ENCODE assay signal across 14 cellular contexts in the genomic region with DNA sequence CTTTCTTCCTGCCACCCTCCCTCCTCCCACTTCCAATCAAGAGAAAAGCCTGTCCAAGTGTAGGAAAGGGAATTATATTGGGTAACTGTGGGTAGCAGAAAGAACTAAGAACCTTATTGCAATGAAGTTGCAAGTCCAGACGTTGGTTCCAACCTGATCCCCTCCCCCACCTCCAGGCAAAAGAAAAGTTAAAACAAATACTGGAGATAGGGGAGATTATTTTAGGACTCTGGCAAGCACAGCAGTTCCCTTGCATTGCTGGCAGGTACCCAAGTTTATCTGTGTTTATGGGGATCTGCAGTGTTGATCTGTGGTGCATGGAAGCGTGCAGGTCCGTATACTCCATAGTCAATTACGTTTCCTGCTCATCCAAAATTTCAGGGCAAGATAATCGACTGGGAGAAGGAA.
DNase-seq lines count a peak whose midpoint lies in the region; ATAC-seq, FAIRE-seq and TF ChIP-seq lines count a peak whose summit lies in the region.
"Had no signal": no experiment of that assay in that cellular context is flagged by ENCODE, and none has a peak within 500 bp of the region (broad histone marks: within the 10 kb centered on the region; RNA-seq: fewer than 3 reads in every experiment).

No MANE protein-coding gene starts in this region.

- intact Hi-C loops in activated B cell treated with CpG ODN at 0.5 μM for 24 hours (cut with micrococcal nuclease) = loop anchor here (2.0 kb wide), 1 partner anchor 15 kb away; no protein-coding TSS in a partner anchor
- intact Hi-C loops in HepG2 (cut with micrococcal nuclease; ENCODE audit: unreplicated experiment) = no loop called here
- intact Hi-C loops in transverse colon (cut with DNase I; ENCODE audit: low total_unique reads) = loop anchor here (5.0 kb wide), 1 partner anchor 171 kb away; no protein-coding TSS in a partner anchor

- TF ChIP-seq CTCF in SK-N-SH (IDR thresholded peaks at IDR 0.05) = no peak
- no peak for TF ChIP-seq CTCF in activated B cell treated with CpG ODN at 0.5 μM for 24 hours (IDR thresholded peaks at IDR 0.05)
- TF ChIP-seq CTCF in HepG2 (CRISPR knock-in tag; IDR thresholded peaks at IDR 0.05) = no peak
- no peak for TF ChIP-seq CTCF in transverse colon (IDR thresholded peaks at IDR 0.05)

- in situ Hi-C loops in HepG2 (cut with HindIII; ENCODE audit: extremely low pct_ligation_motif_present, low pct_unique_long_range_greater_than_20kb) (no loop called here), transverse colon (cut with MboI; ENCODE audit: low pct_ligation_motif_present in 1 of 4, low pct_unique_long_range_greater_than_20kb in 1 of 4, low sequenced_read_pairs in 3 of 4) (no loop called here)

- TF ChIP-seq POLR2A in HepG2 (IDR thresholded peaks at IDR 0.05; ENCODE audit: insufficient read depth in 1 of 2, low read depth in 2 of 2, low read length in 2 of 2) (no peak), transverse colon (IDR thresholded peaks at IDR 0.05) (no peak)

- DNase-seq in SK-N-SH (peak; percentile 62), activated B cell treated with CpG ODN at 0.5 μM for 24 hours (no peak), HepG2 (ENCODE audit: low spot score) (no peak), transverse colon (peak; percentile 45)
- no peak for DNase-seq in T-helper 2 cell treated with Interferon-gamma antibody and Interleukin-4, amounts not matched to agents 5 μg/mL and 100 μg/mL, for 36 hours (ENCODE audit: low spot score)
- DNase-seq: ACHN; activated T-cell treated with anti-CD3 and anti-CD28 coated beads, Interleukin-2, amount 50 U/mL, for 72 hours; EL; NCI-H226 had no signal

- no peaks in the 10 kb centered on the region for H3K27me3 Mint-ChIP-seq in activated B cell treated with CpG ODN at 0.5 μM for 24 hours
- peaks cover 8% of the 10 kb centered on the region for H3K27me3 Mint-ChIP-seq in T-helper 2 cell treated with Interferon-gamma antibody and Interleukin-4, amounts not matched to agents 5 μg/mL and 100 μg/mL, for 36 hours (ENCODE audit: low read depth)

- H3K9me3 ChIP-seq in SK-N-SH (no peaks in the 10 kb centered on the region), HepG2 (ENCODE audit: low read length) (no peaks in the 10 kb centered on the region), transverse colon (no peaks in the 10 kb centered on the region)
- H3K9me3 ChIP-seq: uterus had no signal

- H3K36me3 Mint-ChIP-seq in activated B cell treated with CpG ODN at 0.5 μM for 24 hours (ENCODE audit: low read depth) = no peaks in the 10 kb centered on the region
- H3K36me3 Mint-ChIP-seq in T-helper 2 cell treated with Interferon-gamma antibody and Interleukin-4, amounts not matched to agents 5 μg/mL and 100 μg/mL, for 36 hours (ENCODE audit: low read depth) = no peaks in the 10 kb centered on the region

- H3K4me3 ChIP-seq in SK-N-SH (ENCODE audit: low read depth in 2 of 2, low read length in 1 of 2) (no peak overlapping the region), HepG2 (replicated peaks in 1 of 3; ENCODE audit: insufficient read depth in 1 of 3, low read depth in 2 of 3, low read length in 3 of 3) (no peak overlapping the region), transverse colon (no peak overlapping the region)
- H3K4me3 ChIP-seq: skin epidermis, uterus had no signal

- H3K27ac Mint-ChIP-seq in activated B cell treated with CpG ODN at 0.5 μM for 24 hours = peak overlapping the region; percentile 48
- H3K27ac Mint-ChIP-seq in T-helper 2 cell treated with Interferon-gamma antibody and Interleukin-4, amounts not matched to agents 5 μg/mL and 100 μg/mL, for 36 hours = no peak overlapping the region
- H3K27ac Mint-ChIP-seq: activated T-cell treated with anti-CD3 and anti-CD28 coated beads, Interleukin-2, amount 50 U/mL, for 72 hours had no signal

- H3K79me2 ChIP-seq in SK-N-SH (ENCODE audit: insufficient read depth) (no peaks in the 10 kb centered on the region), HepG2 (ENCODE audit: insufficient read depth, low read length) (no peaks in the 10 kb centered on the region)

- TF ChIP-seq RAD21 in SK-N-SH (IDR thresholded peaks at IDR 0.05; ENCODE audit: low read length) (peak; percentile 37; the same call in 1 of the 2 replicates), HepG2 (CRISPR knock-in tag; IDR thresholded peaks at IDR 0.05) (no peak)

- H3F3A ChIP-seq in SK-N-SH (replicated peaks; ENCODE audit: insufficient read depth) = no peaks in the 10 kb centered on the region

- H3K27me3 ChIP-seq in SK-N-SH (ENCODE audit: insufficient read depth) (no peaks in the 10 kb centered on the region), HepG2 (ENCODE audit: control insufficient read depth in 1 of 2, insufficient read depth in 2 of 2, low read length in 2 of 2) (no peaks in the 10 kb centered on the region), transverse colon (no peaks in the 10 kb centered on the region)
- H3K27me3 ChIP-seq: uterus had no signal

- H3K4me2 ChIP-seq in SK-N-SH = no peak overlapping the region
- no peak overlapping the region for H3K4me2 ChIP-seq in HepG2 (ENCODE audit: low read depth, low read length)

- H3K9ac ChIP-seq in SK-N-SH = no peak overlapping the region
- H3K9ac ChIP-seq in HepG2 (ENCODE audit: insufficient read depth, low read depth, low read length) = no peak overlapping the region

- no peaks in the 10 kb centered on the region for H3K9me2 ChIP-seq in SK-N-SH

- no peak for FAIRE-seq in HepG2 (lab: Jason Lieb, UNC)

- POLR2A ChIA-PET in SK-N-SH (lab: Yijun Ruan, JAX) (no interaction called here), activated B cell treated with CpG ODN at 0.5 μM for 24 hours (lab: Charles Lee) (no interaction called here), HepG2 (lab: Yijun Ruan, JAX) (no interaction called here)

- peaks cover 78% of the 10 kb centered on the region for H3K4me1 Mint-ChIP-seq in activated B cell treated with CpG ODN at 0.5 μM for 24 hours
- H3K4me1 Mint-ChIP-seq in T-helper 2 cell treated with Interferon-gamma antibody and Interleukin-4, amounts not matched to agents 5 μg/mL and 100 μg/mL, for 36 hours (ENCODE audit: low read depth) = peaks cover 7% of the 10 kb centered on the region

- H3K27ac ChIP-seq in SK-N-SH (ENCODE audit: low read depth in 2 of 2, low read length in 1 of 2) = peak overlapping the region in 1 of 2 experiments; percentile 41; a peak in 2 of 4 replicates
- H3K27ac ChIP-seq in HepG2 (ENCODE audit: extremely low read length, insufficient read depth, low read length) = no peak overlapping the region
- peak overlapping the region in 2 of 4 donors; percentile 12 to 27 for H3K27ac ChIP-seq in transverse colon
- H3K27ac ChIP-seq: uterus had no signal

- H4K20me1 ChIP-seq in SK-N-SH (ENCODE audit: insufficient read depth) (no peaks in the 10 kb centered on the region), HepG2 (ENCODE audit: insufficient read depth, low read length) (no peaks in the 10 kb centered on the region)

- no peaks in the 10 kb centered on the region for H3K36me3 ChIP-seq in SK-N-SH (replicated peaks in 1 of 2; ENCODE audit: control insufficient read depth in 1 of 2, insufficient read depth in 2 of 2, low read length in 1 of 2)
- H3K36me3 ChIP-seq in HepG2 (replicated peaks in 1 of 2; ENCODE audit: control insufficient read depth in 1 of 2, insufficient read depth in 2 of 2, low read length in 2 of 2) = no peaks in the 10 kb centered on the region
- H3K36me3 ChIP-seq in transverse colon = no peaks in the 10 kb centered on the region
- H3K36me3 ChIP-seq: uterus had no signal

- BruUV-seq in HepG2 (replicated peaks; lab: Mats Ljungman, UMichigan) = no TSS peak

- TF ChIP-seq EP300 in SK-N-SH (IDR thresholded peaks at IDR 0.05; ENCODE audit: borderline replicate concordance in 1 of 2, low read depth in 1 of 2, low read length in 1 of 2) (peak in 1 of 2 experiments; percentile 89; a peak in 2 of 4 replicates), HepG2 (IDR thresholded peaks at IDR 0.05; ENCODE audit: low read depth in 2 of 2, low read length in 2 of 2) (no peak), HepG2 (CRISPR knock-in tag; IDR thresholded peaks at IDR 0.05; ENCODE audit: borderline replicate concordance) (no peak), transverse colon (IDR thresholded peaks at IDR 0.05; ENCODE audit: low read depth) (no peak)

- no peaks in the 10 kb centered on the region for H3K9me3 Mint-ChIP-seq in activated B cell treated with CpG ODN at 0.5 μM for 24 hours
- no peaks in the 10 kb centered on the region for H3K9me3 Mint-ChIP-seq in T-helper 2 cell treated with Interferon-gamma antibody and Interleukin-4, amounts not matched to agents 5 μg/mL and 100 μg/mL, for 36 hours
- H3K9me3 Mint-ChIP-seq: activated T-cell treated with anti-CD3 and anti-CD28 coated beads, Interleukin-2, amount 50 U/mL, for 72 hours had no signal

- H3K4me3 Mint-ChIP-seq in activated B cell treated with CpG ODN at 0.5 μM for 24 hours = no peak overlapping the region
- no peak overlapping the region for H3K4me3 Mint-ChIP-seq in T-helper 2 cell treated with Interferon-gamma antibody and Interleukin-4, amounts not matched to agents 5 μg/mL and 100 μg/mL, for 36 hours
- H3K4me3 Mint-ChIP-seq: activated T-cell treated with anti-CD3 and anti-CD28 coated beads, Interleukin-2, amount 50 U/mL, for 72 hours had no signal

- H2AFZ ChIP-seq in SK-N-SH (ENCODE audit: low read depth) (no peak overlapping the region), HepG2 (ENCODE audit: low read length) (no peak overlapping the region)

- H3K4me1 ChIP-seq in SK-N-SH (ENCODE audit: control insufficient read depth in 1 of 2, insufficient read depth in 2 of 2, low read depth in 1 of 2, low read length in 1 of 2) (peaks cover 0 to 68% of the 10 kb centered on the region in 2 experiments; a peak in 2 of 4 replicates), HepG2 (ENCODE audit: insufficient read depth, low read length) (no peaks in the 10 kb centered on the region), transverse colon (peaks cover 0 to 35% (median 14%) of the 10 kb centered on the region in 4 donors)
- H3K4me1 ChIP-seq: uterus had no signal

- CTCF ChIA-PET in SK-N-SH (lab: Yijun Ruan, JAX) (interaction anchor here (7.8 kb wide), 1 partner anchor 13 kb away, joined by 59 read pairs; no protein-coding TSS in a partner anchor), activated B cell treated with CpG ODN at 0.5 μM for 24 hours (lab: Charles Lee) (no interaction called here), HepG2 (lab: Yijun Ruan, JAX; ENCODE audit: low intra/inter-chr PET ratio, low total read pairs) (no interaction called here)

- WGBS in SK-N-SH (ENCODE audit: low lambda C conversion rate) = 63% methylated on average over 5 of the region's 5 CpGs
- 32% methylated on average over 5 of the region's 5 CpGs for WGBS in HepG2 (ENCODE audit: low lambda C conversion rate)
- 26 to 36% methylated on average over 5 of the region's 5 CpGs for WGBS in transverse colon (ENCODE audit: low coverage in 1 of 2), 2 donors

- ATAC-seq in SK-N-SH treated with all-trans-retinoic acid at 6 μM for 48 hours (no peak), activated B cell treated with CpG ODN at 0.5 μM for 24 hours (ENCODE audit: low read depth) (no peak), HepG2 (no peak), GM19351 (IDR thresholded peaks at IDR 0.05; ENCODE audit: unreplicated experiment) (no peak), HG02623 (IDR thresholded peaks at IDR 0.05; ENCODE audit: unreplicated experiment) (no peak)
- ATAC-seq: activated T-cell treated with anti-CD3 and anti-CD28 coated beads, Interleukin-2, amount 50 U/mL, for 72 hours had no signal

TF ChIP-seq in HepG2, 621 proteins besides CTCF, POLR2A, EP300 and RAD21 (continues in another document):
- TF ChIP-seq ETV6 (CRISPR knock-in tag; conservative IDR thresholded peaks at IDR 0.05) = no peak

Comparison
In these comparisons a context has a peak if more than half of its experiments do, and no peak if none do; other contexts are left out.
1. DNase-seq: peak in SK-N-SH (single experiment) and transverse colon (single experiment); none in activated B cell treated with CpG ODN at 0.5 μM for 24 hours (single experiment), HepG2 (single experiment) and T-helper 2 cell treated with Interferon-gamma antibody and Interleukin-4, amounts not matched to agents 5 μg/mL and 100 μg/mL, for 36 hours (single experiment).